ENCODE assay signal across 14 cellular contexts in the genomic region with DNA sequence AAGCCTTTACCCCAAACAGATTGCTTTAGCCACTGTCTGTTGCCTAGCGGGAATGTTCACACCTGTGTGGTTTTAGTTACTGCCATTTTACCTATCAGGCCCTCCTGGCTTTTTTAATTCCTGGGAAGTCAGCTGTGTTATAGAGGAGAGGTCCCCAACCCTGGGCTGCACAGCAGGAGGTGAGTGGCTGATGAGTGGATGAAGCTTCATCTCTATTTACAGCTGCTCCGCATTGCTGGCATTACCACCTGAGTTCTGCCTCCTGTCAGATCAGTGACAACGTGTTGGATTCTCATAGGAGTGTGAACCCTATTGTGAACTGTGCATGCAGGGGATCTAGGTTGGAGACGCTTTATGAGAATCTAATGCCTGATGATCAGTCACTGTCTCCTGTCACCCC.
DNase-seq lines count a peak whose midpoint lies in the region; ATAC-seq and TF ChIP-seq lines count a peak whose summit lies in the region.
"Had no signal": no experiment of that assay in that cellular context is flagged by ENCODE, and none has a peak within 500 bp of the region (broad histone marks: within the 10 kb centered on the region; RNA-seq: fewer than 3 reads in every experiment).

No MANE protein-coding gene starts in this region.

- no peak overlapping the region for H4K8ac ChIP-seq in IMR-90 (ENCODE audit: low read depth in 2 of 2, low read length in 2 of 2)

- H2AFZ ChIP-seq in IMR-90 (replicated peaks; ENCODE audit: low read length, poor library complexity) = no peak overlapping the region
- no peak overlapping the region for H2AFZ ChIP-seq in mammary epithelial cell (ENCODE audit: low read depth, low read length)

- H2BK5ac ChIP-seq in IMR-90 (ENCODE audit: low read depth, low read length, poor library complexity, severe bottlenecking) = peak overlapping the region; percentile 26

- H3K9me3 ChIP-seq in IMR-90 (ENCODE audit: control insufficient read depth, insufficient read depth, low read length) = no peaks in the 10 kb centered on the region
- H3K9me3 ChIP-seq in sigmoid colon = no peaks in the 10 kb centered on the region
- no peaks in the 10 kb centered on the region for H3K9me3 ChIP-seq in mammary epithelial cell (replicated peaks; ENCODE audit: insufficient read depth, low read length)
- H3K9me3 ChIP-seq: transverse colon had no signal

- H2BK120ac ChIP-seq in IMR-90 (ENCODE audit: low read depth, low read length) = no peak overlapping the region

- H3K9ac ChIP-seq in IMR-90 (ENCODE audit: low read depth, low read length) (no peak overlapping the region), mammary epithelial cell (ENCODE audit: insufficient read depth, low read length) (no peak overlapping the region)

- H3K79me1 ChIP-seq in IMR-90 (ENCODE audit: low read depth in 1 of 2, low read length in 2 of 2) = peaks cover 12 to 62% of the 10 kb centered on the region in 2 experiments; a peak in 3 of 4 replicates

- no peak overlapping the region for H2BK15ac ChIP-seq in IMR-90 (ENCODE audit: low read depth, low read length)

- no peak overlapping the region for H3K4me2 ChIP-seq in IMR-90 (ENCODE audit: low read depth, low read length)
- H3K4me2 ChIP-seq in mammary epithelial cell (ENCODE audit: insufficient read depth, low read depth, low read length) = no peak overlapping the region

- TF ChIP-seq CTCF in IMR-90 (conservative IDR thresholded peaks at IDR 0.05; ENCODE audit: low read depth, low read length) = no peak
- no peak for TF ChIP-seq CTCF in sigmoid colon (IDR thresholded peaks at IDR 0.05)
- no peak for TF ChIP-seq CTCF in type B pancreatic cell (conservative IDR thresholded peaks at IDR 0.05)
- TF ChIP-seq CTCF in mammary epithelial cell (conservative IDR thresholded peaks at IDR 0.05 in 1 of 2, IDR thresholded peaks at IDR 0.05 in 1 of 2; ENCODE audit: extremely low read depth in 1 of 2, insufficient read depth in 1 of 2, low read depth in 1 of 2, low read length in 2 of 2) = no peak

- H3K4ac ChIP-seq in IMR-90 (ENCODE audit: low read depth, low read length) = no peak overlapping the region

- intact Hi-C loops in activated CD4-positive, alpha-beta T cell treated with anti-CD3 and anti-CD28 coated beads, Interleukin-2, amount 10 ng/mL, durations not matched to agents 24 days and 14 days (cut with micrococcal nuclease) = no loop called here
- intact Hi-C loops in IMR-90 (cut with micrococcal nuclease) = no loop called here
- intact Hi-C loops in sigmoid colon (cut with DNase I) = no loop called here
- intact Hi-C loops in mammary epithelial cell (cut with micrococcal nuclease) = no loop called here

- H3K9me1 ChIP-seq in IMR-90 (ENCODE audit: insufficient read depth, low read length) = peaks cover 20% of the 10 kb centered on the region

- H3K4me1 ChIP-seq in IMR-90 (ENCODE audit: control insufficient read depth, insufficient read depth, low read length) = peaks cover 15% of the 10 kb centered on the region
- H3K4me1 ChIP-seq in sigmoid colon = peaks cover 0 to 96% (median 80%) of the 10 kb centered on the region in 4 donors
- H3K4me1 ChIP-seq in mammary epithelial cell (ENCODE audit: insufficient read depth, low read length) = peaks cover 9% of the 10 kb centered on the region

- peaks cover 81% of the 10 kb centered on the region for H3K79me2 ChIP-seq in mammary epithelial cell (ENCODE audit: insufficient read depth, low read length)

- no peak overlapping the region for H4K91ac ChIP-seq in IMR-90 (ENCODE audit: insufficient read depth, low read depth, low read length)

- no peak overlapping the region for H3K4me3 Mint-ChIP-seq in activated CD4-positive, alpha-beta T cell treated with anti-CD3 and anti-CD28 coated beads, Interleukin-2, amount 10 ng/mL, durations not matched to agents 24 days and 14 days
- peak overlapping the region in 2 of 5 donors; percentile 5 to 21 for H3K4me3 Mint-ChIP-seq in immature natural killer cell
- no peak overlapping the region for H3K4me3 Mint-ChIP-seq in type B pancreatic cell

- POLR2A ChIA-PET in IMR-90 (lab: Charles Lee; ENCODE audit: unreplicated experiment) = no interaction called here

- H4K20me1 ChIP-seq in IMR-90 (ENCODE audit: insufficient read depth, low read length) (peaks cover 66% of the 10 kb centered on the region), mammary epithelial cell (ENCODE audit: insufficient read depth, low read length) (peaks cover 2% of the 10 kb centered on the region)

- no peak overlapping the region for H3K18ac ChIP-seq in IMR-90 (ENCODE audit: low read depth, low read length)

- H3K9me3 Mint-ChIP-seq in activated CD4-positive, alpha-beta T cell treated with anti-CD3 and anti-CD28 coated beads, Interleukin-2, amount 10 ng/mL, durations not matched to agents 24 days and 14 days = no peaks in the 10 kb centered on the region
- no peaks in the 10 kb centered on the region for H3K9me3 Mint-ChIP-seq in immature natural killer cell
- H3K9me3 Mint-ChIP-seq in type B pancreatic cell = no peaks in the 10 kb centered on the region

- H3K4me3 ChIP-seq in IMR-90 (ENCODE audit: insufficient read depth, low read depth, low read length) = no peak overlapping the region
- no peak overlapping the region for H3K4me3 ChIP-seq in sigmoid colon
- no peak overlapping the region for H3K4me3 ChIP-seq in mammary epithelial cell (replicated peaks in 1 of 3; ENCODE audit: insufficient read depth in 1 of 3, low read depth in 2 of 3, low read length in 3 of 3)
- H3K4me3 ChIP-seq: transverse colon had no signal

- H3K27me3 ChIP-seq in IMR-90 (ENCODE audit: control insufficient read depth, insufficient read depth, low read length) (no peaks in the 10 kb centered on the region), sigmoid colon (no peaks in the 10 kb centered on the region), mammary epithelial cell (ENCODE audit: insufficient read depth, low read length) (no peaks in the 10 kb centered on the region)
- H3K27me3 ChIP-seq: BE2C, transverse colon had no signal

- TF ChIP-seq POLR2A in IMR-90 (IDR thresholded peaks at IDR 0.05; ENCODE audit: low read depth, low read length) = no peak
- TF ChIP-seq POLR2A in sigmoid colon (IDR thresholded peaks at IDR 0.05) = no peak

- H4K5ac ChIP-seq in IMR-90 (ENCODE audit: low read depth, low read length) = no peak overlapping the region

- no peak overlapping the region for H3K56ac ChIP-seq in IMR-90 (ENCODE audit: extremely low read depth, insufficient read depth, low read length)

- TF ChIP-seq EP300 in sigmoid colon (IDR thresholded peaks at IDR 0.05) = no peak

- peak overlapping the region; percentile 29 for H3K27ac Mint-ChIP-seq in activated CD4-positive, alpha-beta T cell treated with anti-CD3 and anti-CD28 coated beads, Interleukin-2, amount 10 ng/mL, durations not matched to agents 24 days and 14 days
- peak overlapping the region; percentile 36 to 83 (median 62) for H3K27ac Mint-ChIP-seq in immature natural killer cell
- H3K27ac Mint-ChIP-seq in type B pancreatic cell = no peak overlapping the region

- no peak for ATAC-seq in IMR-90 (ENCODE audit: low read depth)

- no peaks in the 10 kb centered on the region for H3K27me3 Mint-ChIP-seq in activated CD4-positive, alpha-beta T cell treated with anti-CD3 and anti-CD28 coated beads, Interleukin-2, amount 10 ng/mL, durations not matched to agents 24 days and 14 days
- peaks cover 0 to 4% (median 0%) of the 10 kb centered on the region in 3 donors for H3K27me3 Mint-ChIP-seq in immature natural killer cell (ENCODE audit: low read depth in 3 of 3)
- no peaks in the 10 kb centered on the region for H3K27me3 Mint-ChIP-seq in type B pancreatic cell

- H3K36me3 ChIP-seq in IMR-90 (ENCODE audit: control insufficient read depth, insufficient read depth, low read length) = peaks cover 5% of the 10 kb centered on the region
- peaks cover 0 to 6% (median 0%) of the 10 kb centered on the region in 4 donors for H3K36me3 ChIP-seq in sigmoid colon
- H3K36me3 ChIP-seq in mammary epithelial cell (ENCODE audit: insufficient read depth, low read length) = peaks cover 3% of the 10 kb centered on the region
- H3K36me3 ChIP-seq: BE2C, transverse colon had no signal

- dilution Hi-C loops in IMR-90 (cut with HindIII; ENCODE audit: low sequenced_read_pairs, unreplicated experiment) = no loop called here
- dilution Hi-C loops in mammary epithelial cell (cut with HindIII; ENCODE audit: low sequenced_read_pairs) = no loop called here

- CTCF ChIA-PET in IMR-90 (lab: Yijun Ruan, JAX) (no interaction called here), mammary epithelial cell (lab: Charles Lee; ENCODE audit: low non-redundant PET) (no interaction called here)

- no TSS peak for BruUV-seq in IMR-90 (replicated peaks; lab: Mats Ljungman, UMichigan)
- no TSS peak for BruUV-seq in mammary epithelial cell (replicated peaks; lab: Mats Ljungman, UMichigan)

- no peak overlapping the region for H2AK9ac ChIP-seq in IMR-90 (replicated peaks; ENCODE audit: low read depth, low read length, poor library complexity)

- H3K14ac ChIP-seq in IMR-90 (replicated peaks; ENCODE audit: low read depth, low read length) = no peak overlapping the region

- H2BK20ac ChIP-seq in IMR-90 (ENCODE audit: low read depth, low read length) = no peak overlapping the region

- H3K36me3 Mint-ChIP-seq in activated CD4-positive, alpha-beta T cell treated with anti-CD3 and anti-CD28 coated beads, Interleukin-2, amount 10 ng/mL, durations not matched to agents 24 days and 14 days (ENCODE audit: low read depth) = peaks cover 45% of the 10 kb centered on the region
- H3K36me3 Mint-ChIP-seq in immature natural killer cell (peaks cover 6 to 13% (median 13%) of the 10 kb centered on the region in 3 donors), type B pancreatic cell (peaks cover 9% of the 10 kb centered on the region)

- in situ Hi-C loops in IMR-90 (cut with MboI; ENCODE audit: low sequenced_read_pairs) (no loop called here), mammary epithelial cell (cut with MboI; ENCODE audit: low sequenced_read_pairs in 2 of 2) (no loop called here)

- WGBS in IMR-90 (ENCODE audit: extremely low coverage in 2 of 2, insufficient read length in 1 of 2), 2 experiments = no CpG with 5 or more reads among the region's 4 CpGs
- 94 to 95% methylated on average over 4 of the region's 4 CpGs for WGBS in sigmoid colon, 2 donors
- 98% methylated on average over 4 of the region's 4 CpGs for WGBS in mammary epithelial cell (ENCODE audit: low coverage, missing lambda C conversion rate)

- peaks cover 24% of the 10 kb centered on the region for H3K4me1 Mint-ChIP-seq in activated CD4-positive, alpha-beta T cell treated with anti-CD3 and anti-CD28 coated beads, Interleukin-2, amount 10 ng/mL, durations not matched to agents 24 days and 14 days
- H3K4me1 Mint-ChIP-seq in immature natural killer cell = peaks cover 79 to 98% of the 10 kb centered on the region in 2 donors
- H3K4me1 Mint-ChIP-seq in type B pancreatic cell (ENCODE audit: unreplicated experiment) = peaks cover 33% of the 10 kb centered on the region

- DNase-seq in activated CD4-positive, alpha-beta T cell treated with anti-CD3 and anti-CD28 coated beads, Interleukin-2, amount 10 ng/mL, durations not matched to agents 24 days and 14 days = no peak
- DNase-seq in activated CD4-positive, alpha-beta T cell treated with anti-CD3 and anti-CD28 coated beads, Interleukin-2, amount 50 U/mL, for 48 hours = no peak
- DNase-seq in IMR-90 (no peak), immature natural killer cell (no peak), sigmoid colon (no peak), type B pancreatic cell (ENCODE audit: extremely low spot score, unreplicated experiment) (no peak), pons (ENCODE audit: low spot score) (no peak), mammary epithelial cell (no peak)
- DNase-seq: activated CD4-positive, CD25-positive, alpha-beta regulatory T cell treated with anti-CD3 and anti-CD28 coated beads, Interleukin-2, amount 50 U/mL, for 72 hours; BE2C; KBM-7; MV-4-11; NCI-H345; transverse colon had no signal

- TF ChIP-seq RAD21 in IMR-90 (IDR thresholded peaks at IDR 0.05; ENCODE audit: low read length) = no peak

- H3K23ac ChIP-seq in IMR-90 (ENCODE audit: low read depth, low read length) = no peak overlapping the region

- no peak overlapping the region for H3K27ac ChIP-seq in IMR-90 (ENCODE audit: insufficient read depth, low read length)
- peak overlapping the region; percentile 28 to 78 (median 62) for H3K27ac ChIP-seq in sigmoid colon
- H3K27ac ChIP-seq in mammary epithelial cell (ENCODE audit: insufficient read depth, low read depth, low read length) = no peak overlapping the region

- no peak overlapping the region for H2AK5ac ChIP-seq in IMR-90 (ENCODE audit: low read depth, low read length)

Comparison
In these comparisons a context has a peak if more than half of its experiments do, and no peak if none do; other contexts are left out.
1. H3K27ac ChIP-seq: peak in sigmoid colon (4 of 4); none in IMR-90 (single experiment) and mammary epithelial cell (single experiment).